1 cellular context compared by ENCODE assay signal in genomic region chr9:98794802-98795201, GRCh38.
TF ChIP-seq lines count a peak whose summit lies in the region.

No MANE protein-coding gene starts in this region.

TF ChIP-seq in H1, 55 proteins besides CTCF, POLR2A, EP300 and RAD21:
- no peak for TF ChIP-seq ATF2 (IDR thresholded peaks at IDR 0.05; ENCODE audit: low read length)
- TF ChIP-seq FOSL1 (IDR thresholded peaks at IDR 0.05; ENCODE audit: insufficient read depth, low read depth, low read length) = no peak
- TF ChIP-seq KDM1A (IDR thresholded peaks at IDR 0.05; ENCODE audit: borderline replicate concordance, low read length) = no peak
- TF ChIP-seq SAP30 (IDR thresholded peaks at IDR 0.05; ENCODE audit: insufficient read depth, insufficient replicate concordance, low read length) = no peak
- TF ChIP-seq BACH1 (IDR thresholded peaks at IDR 0.05; ENCODE audit: low read length) = no peak
- TF ChIP-seq, protein P1, sequence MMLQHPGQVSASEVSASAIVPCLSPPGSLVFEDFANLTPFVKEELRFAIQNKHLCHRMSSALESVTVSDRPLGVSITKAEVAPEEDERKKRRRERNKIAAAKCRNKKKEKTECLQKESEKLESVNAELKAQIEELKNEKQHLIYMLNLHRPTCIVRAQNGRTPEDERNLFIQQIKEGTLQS (IDR thresholded peaks at IDR 0.05; ENCODE audit: insufficient read depth, low read depth, low read length) = no peak
- TF ChIP-seq TBP (IDR thresholded peaks at IDR 0.05; ENCODE audit: low read depth, low read length) = no peak
- no peak for TF ChIP-seq GTF2F1 (IDR thresholded peaks at IDR 0.05; ENCODE audit: borderline replicate concordance, low read depth, low read length)
- TF ChIP-seq CHD1 (IDR thresholded peaks at IDR 0.05; ENCODE audit: low read depth, low read length) = no peak
- no peak for TF ChIP-seq RFX5 (IDR thresholded peaks at IDR 0.05; ENCODE audit: borderline replicate concordance, low read depth, low read length)
- no peak for TF ChIP-seq SIX5 (IDR thresholded peaks at IDR 0.05; ENCODE audit: low read depth, low read length)
